Comparison of ENCODE assay signal across 8 cellular contexts in genomic region chr3:119294889-119295769, GRCh38. TPM values are rescaled to one million over a fixed set of nuclear protein-coding genes. Genes with fewer than 3 reads are reported as not detected.
DNase-seq lines count a peak whose midpoint lies in the region; ATAC-seq and TF ChIP-seq lines count a peak whose summit lies in the region.

No MANE protein-coding gene starts in this region.

- H3K36me3 Mint-ChIP-seq in activated CD4-positive, alpha-beta T cell treated with anti-CD3 and anti-CD28 coated beads for 36 hours (ENCODE audit: low read depth), result peaks cover 10% of the 10 kb centered on the region

- peak overlapping the region; percentile 82 for H3K4me3 Mint-ChIP-seq in activated CD4-positive, alpha-beta T cell treated with anti-CD3 and anti-CD28 coated beads for 36 hours

- peak overlapping the region; percentile 70 for H2BK120ac ChIP-seq in mesendoderm (ENCODE audit: low read depth, low read length)

- peak; percentile 33 for ATAC-seq in GM21423 (IDR thresholded peaks at IDR 0.05; ENCODE audit: unreplicated experiment)
- ATAC-seq in activated CD4-positive, alpha-beta T cell treated with anti-CD3 and anti-CD28 coated beads for 36 hours, result peak; percentile 43

- WGBS in mesendoderm (ENCODE audit: extremely low coverage, insufficient coverage, low lambda C conversion rate), result no CpG with 5 or more reads among the region's 24 CpGs

- H3K27me3 ChIP-seq in HUES6 (ENCODE audit: control insufficient read depth, insufficient read depth, low read length), result peaks cover 23% of the 10 kb centered on the region; the same call in 1 of the 2 replicates
- H3K27me3 ChIP-seq in dorsolateral prefrontal cortex, result peaks cover 0 to 8% (median 0%) of the 10 kb centered on the region in 45 donors
- no peaks in the 10 kb centered on the region for H3K27me3 ChIP-seq in mesendoderm (ENCODE audit: insufficient read depth, low read length, poor library complexity)

- peak overlapping the region; percentile 4 for H2BK15ac ChIP-seq in mesendoderm (replicated peaks; ENCODE audit: low read depth)

- H3K27ac ChIP-seq in HUES6 (ENCODE audit: low read depth, low read length) (no peak overlapping the region), dorsolateral prefrontal cortex (peak overlapping the region in 56 of 59 donors; percentile 18 to 96 (median 85)), mesendoderm (ENCODE audit: low read depth, low read length) (peak overlapping the region; percentile 95)

- DNase-seq in DMS 273 (lab: John Stamatoyannopoulos, UW; ENCODE audit: unreplicated experiment) (peak; percentile 90), dorsolateral prefrontal cortex (no peak), mesendoderm (peak; percentile 70), NCI-H2029 (lab: John Stamatoyannopoulos, UW) (no peak)
- peak; percentile 78 for DNase-seq in activated CD4-positive, alpha-beta T cell treated with anti-CD3 and anti-CD28 coated beads for 36 hours
- peak; percentile 39 for DNase-seq in stimulated activated CD8-positive, alpha-beta memory T cell treated with anti-CD3 and anti-CD28 coated beads, Interleukin-4, amount 100 ng/mL, for 24 hours (ENCODE audit: low read depth)

- peak overlapping the region; percentile 38 for H3K4ac ChIP-seq in mesendoderm (ENCODE audit: low read depth, low read length)

- POLR2A ChIA-PET in activated CD4-positive, alpha-beta T cell treated with anti-CD3 and anti-CD28 coated beads for 36 hours (lab: Charles Lee), result interaction anchor here (0.6 to 2.0 kb wide), 4 partner anchors 27 to 801 kb away, joined by 3 to 18 read pairs (median 4); partner anchors contain the start of gene TIMMDC1

- H3K23ac ChIP-seq in mesendoderm (ENCODE audit: low read length), result no peak overlapping the region

- peak overlapping the region; percentile 83 for H3K4me2 ChIP-seq in mesendoderm (ENCODE audit: low read length)

- intact Hi-C loops in activated CD4-positive, alpha-beta T cell treated with anti-CD3 and anti-CD28 coated beads for 36 hours (cut with DNase I, micrococcal nuclease), result loop anchor here (1.0 to 10.0 kb wide), 17 partner anchors 28 to 1050 kb away; partner anchors contain the start of genes B4GALT4 (in 2 of the 2), COX17 (in 2 of the 2), TIMMDC1 (in 2 of the 2) and TMEM39A (in 2 of the 2)
- intact Hi-C loops in dorsolateral prefrontal cortex (cut with DNase I), result no loop called here

- peak overlapping the region; percentile 73 for H2BK5ac ChIP-seq in mesendoderm (ENCODE audit: low read length)

- CTCF ChIA-PET in activated CD4-positive, alpha-beta T cell treated with anti-CD3 and anti-CD28 coated beads for 36 hours (lab: Charles Lee), result interaction anchor here (1.2 to 2.8 kb wide), 3 partner anchors 22 to 58 kb away, joined by 4 to 12 read pairs (median 8); partner anchors contain the start of gene B4GALT4

- H3K18ac ChIP-seq in mesendoderm (ENCODE audit: low read length), result peak overlapping the region; percentile 78

- H3K56ac ChIP-seq in mesendoderm (ENCODE audit: low read length), result peak overlapping the region; percentile 95

- TF ChIP-seq CTCF in dorsolateral prefrontal cortex (IDR thresholded peaks at IDR 0.05 in 54 of 56, conservative IDR thresholded peaks at IDR 0.05 in 2 of 56; ENCODE audit: low read depth in 1 of 56, partially characterized antibody in 56 of 56), result no peak

- H3K4me1 Mint-ChIP-seq in activated CD4-positive, alpha-beta T cell treated with anti-CD3 and anti-CD28 coated beads for 36 hours, result peaks cover 49% of the 10 kb centered on the region

- no peaks in the 10 kb centered on the region for H3K9me3 Mint-ChIP-seq in activated CD4-positive, alpha-beta T cell treated with anti-CD3 and anti-CD28 coated beads for 36 hours (ENCODE audit: low read depth)

- H3K4me3 ChIP-seq in HUES6 (ENCODE audit: low read depth, low read length) (peak overlapping the region; percentile 72), dorsolateral prefrontal cortex (peak overlapping the region; percentile 54 to 88 (median 75)), mesendoderm (ENCODE audit: low read length) (peak overlapping the region; percentile 73)

- H3K36me3 ChIP-seq in HUES6 (ENCODE audit: control insufficient read depth, insufficient read depth, low read length), result no peaks in the 10 kb centered on the region
- peaks cover 1% of the 10 kb centered on the region for H3K36me3 ChIP-seq in mesendoderm (ENCODE audit: control insufficient read depth, insufficient read depth, low read length)

- H3K27me3 Mint-ChIP-seq in activated CD4-positive, alpha-beta T cell treated with anti-CD3 and anti-CD28 coated beads for 36 hours, result no peaks in the 10 kb centered on the region

- H3K79me2 ChIP-seq in mesendoderm (ENCODE audit: control insufficient read depth, insufficient read depth, low read length), result peaks cover 20% of the 10 kb centered on the region

- no peak overlapping the region for H4K8ac ChIP-seq in mesendoderm (ENCODE audit: low read depth, low read length)

- H4K5ac ChIP-seq in mesendoderm (ENCODE audit: low read length), result no peak overlapping the region

- H3K4me1 ChIP-seq in HUES6 (ENCODE audit: control insufficient read depth, insufficient read depth, low read length), result peaks cover 28% of the 10 kb centered on the region
- peaks cover 12% of the 10 kb centered on the region for H3K4me1 ChIP-seq in mesendoderm (ENCODE audit: control insufficient read depth, low read depth, low read length)

- no peak overlapping the region for H2AK5ac ChIP-seq in mesendoderm (ENCODE audit: low read length)

- peaks cover 11% of the 10 kb centered on the region for H3K79me1 ChIP-seq in mesendoderm (ENCODE audit: low read length)

- H3K9me3 ChIP-seq in HUES6 (ENCODE audit: control insufficient read depth, insufficient read depth, low read depth, low read length), result no peaks in the 10 kb centered on the region

- peak overlapping the region; percentile 79 for H3K9ac ChIP-seq in HUES6 (ENCODE audit: low read length)
- H3K9ac ChIP-seq in mesendoderm (ENCODE audit: low read length), result peak overlapping the region; percentile 94

- peak overlapping the region; percentile 93 for H3K27ac Mint-ChIP-seq in activated CD4-positive, alpha-beta T cell treated with anti-CD3 and anti-CD28 coated beads for 36 hours

RNA-seq across cellular contexts. Expression of gene ARHGAP31, which starts 0.9 kb away (rescaled TPM):
- total RNA-seq in activated CD4-positive, alpha-beta T cell treated with anti-CD3 and anti-CD28 coated beads for 36 hours, result 1 to 10 TPM; 9.2 to 9.6 TPM
- 10 to 100 TPM; 10.9 to 62.5 (median 21.3) TPM for total RNA-seq in dorsolateral prefrontal cortex
- polyA plus RNA-seq in mesendoderm (2013, experiment 1 of 2), result 2.5 TPM
- polyA plus RNA-seq in mesendoderm (2013, experiment 2 of 2), result 2.4 TPM

RNA-seq across cellular contexts. Expression of gene B4GALT4, which starts 54.5 kb away (rescaled TPM):
- total RNA-seq in activated CD4-positive, alpha-beta T cell treated with anti-CD3 and anti-CD28 coated beads for 36 hours, result 10 to 100 TPM; 16.6 to 16.7 TPM
- total RNA-seq in dorsolateral prefrontal cortex, result 10 to 100 TPM in 116 of 120 experiments, 1 to 10 TPM in 4; 7.4 to 34.5 (median 16.0) TPM
- polyA plus RNA-seq in mesendoderm (2013, experiment 1 of 2), result 16.6 TPM
- polyA plus RNA-seq in mesendoderm (2013, experiment 2 of 2), result 17.0 TPM

Comparison
In these comparisons a context has a peak if more than half of its experiments do, and no peak if none do; other contexts are left out.
1. DNase-seq: peak in DMS 273 (single experiment), activated CD4-positive, alpha-beta T cell treated with anti-CD3 and anti-CD28 coated beads for 36 hours (single experiment), mesendoderm (single experiment) and stimulated activated CD8-positive, alpha-beta memory T cell treated with anti-CD3 and anti-CD28 coated beads, Interleukin-4, amount 100 ng/mL, for 24 hours (single experiment); none in dorsolateral prefrontal cortex (0 of 10) and NCI-H2029 (single experiment).
2. intact Hi-C loops: an anchor here in activated CD4-positive, alpha-beta T cell treated with anti-CD3 and anti-CD28 coated beads for 36 hours (1.0 to 10.0 kb wide); none called in dorsolateral prefrontal cortex.
3. Peak in every context shown above with its lines, with median percentiles within 50 percentile points of each other: H3K4me3 ChIP-seq.